In genomic region chr1:167554028-167554779, GRCh38 we compare ENCODE assay signal across 8 cellular contexts. TPM values are rescaled to one million over a fixed set of nuclear protein-coding genes. Genes with fewer than 3 reads are reported as not detected.
A peak's percentile ranks its signal among the peaks of the same experiment; 100 is the strongest.
DNase-seq lines count a peak whose midpoint lies in the region; ATAC-seq, FAIRE-seq and TF ChIP-seq lines count a peak whose summit lies in the region.

No MANE protein-coding gene starts in this region.

- BruUV-seq in PC-3 (replicated peaks; lab: Mats Ljungman, UMichigan) = no TSS peak

- H3K36me3 ChIP-seq in HEK293 (ENCODE audit: control insufficient read depth in 2 of 2, insufficient read depth in 1 of 2, low read length in 2 of 2) = no peaks in the 10 kb centered on the region
- H3K36me3 ChIP-seq in PC-3 (ENCODE audit: low read depth, low read length) = no peaks in the 10 kb centered on the region
- no peaks in the 10 kb centered on the region for H3K36me3 ChIP-seq in pancreas

- no peaks in the 10 kb centered on the region for H3K9me3 Mint-ChIP-seq in effector memory CD8-positive, alpha-beta T cell

- H3F3A ChIP-seq in PC-3 (ENCODE audit: low read length, unreplicated experiment) = no peaks in the 10 kb centered on the region

- peaks cover 18 to 28% of the 10 kb centered on the region in 2 donors for H3K4me1 Mint-ChIP-seq in effector memory CD8-positive, alpha-beta T cell (ENCODE audit: low read depth in 2 of 2)

- POLR2A ChIA-PET in HEK293 (lab: Yijun Ruan, JAX) (interaction anchor here (0.6 to 2.1 kb wide), 17 partner anchors 10 to 580 kb away, joined by 3 to 24 read pairs (median 3); partner anchors contain the start of genes MPZL1 and POU2F1), PC-3 (lab: Charles Lee; ENCODE audit: unreplicated experiment) (interaction anchor here (0.5 to 1.0 kb wide), 8 partner anchors 11 to 702 kb away, joined by 3 to 11 read pairs (median 6); partner anchors contain the start of gene POU2F1)

- H3K36me3 Mint-ChIP-seq in effector memory CD8-positive, alpha-beta T cell (ENCODE audit: insufficient read depth) = peaks cover 4% of the 10 kb centered on the region

- H3K4me3 ChIP-seq in HEK293 (ENCODE audit: low read depth, low read length) = peak overlapping the region; percentile 39
- H3K4me3 ChIP-seq in PC-3 (ENCODE audit: low read length) = peak overlapping the region; percentile 74
- H3K4me3 ChIP-seq in pancreas = peak overlapping the region; percentile 63 to 95 (median 76)

- H3K27ac ChIP-seq in HEK293 (ENCODE audit: extremely low read depth, low read depth, low read length) (no peak overlapping the region), PC-3 (ENCODE audit: low read length) (no peak overlapping the region), pancreas (peak overlapping the region in 3 of 4 donors; percentile 76 to 84 (median 79))

- 8 to 9% methylated on average over 15 of the region's 15 CpGs for WGBS in pancreas, 2 donors

- peak overlapping the region; percentile 97 for H2AFZ ChIP-seq in PC-3 (ENCODE audit: low read length)

- intact Hi-C loops in PC-3 (cut with micrococcal nuclease) (loop anchor here (5.0 kb wide), 1 partner anchor 152 kb away; no protein-coding TSS in a partner anchor), pancreas (cut with DNase I) (no loop called here)

- peak overlapping the region; percentile 85 to 86 for H3K4me3 Mint-ChIP-seq in effector memory CD8-positive, alpha-beta T cell

- peak overlapping the region; percentile 92 for H3K4me2 ChIP-seq in PC-3 (ENCODE audit: low read length)

- no peaks in the 10 kb centered on the region for H3K27me3 ChIP-seq in PC-3 (ENCODE audit: low read length)
- H3K27me3 ChIP-seq in pancreas = no peaks in the 10 kb centered on the region

- H3K9ac ChIP-seq in PC-3 (ENCODE audit: low read length) = no peak overlapping the region

- DNase-seq in PC-3 (no peak), pancreas (no peak), T-helper 9 cell (no peak), NCI-H526 treated with DMSO at 0.1 percent for 48 hours (lab: John Stamatoyannopoulos, UW) (no peak), A172 (ENCODE audit: low spot score) (no peak)
- DNase-seq in effector memory CD8-positive, alpha-beta T cell = no peak

- H3K79me2 ChIP-seq in PC-3 (ENCODE audit: low read length) = peaks cover 19% of the 10 kb centered on the region

- peak; percentile 30 for ATAC-seq in GM18511 (IDR thresholded peaks at IDR 0.05; ENCODE audit: unreplicated experiment)
- ATAC-seq in PC-3 = no peak
- ATAC-seq in effector memory CD8-positive, alpha-beta T cell (replicated peaks) = peak; percentile 9
- ATAC-seq in pancreas = no peak

- no peaks in the 10 kb centered on the region for H3K27me3 Mint-ChIP-seq in effector memory CD8-positive, alpha-beta T cell

- H3K4me1 ChIP-seq in HEK293 (ENCODE audit: control insufficient read depth, insufficient read depth, low read length) (no peaks in the 10 kb centered on the region), PC-3 (ENCODE audit: insufficient read depth, low read length) (peaks cover 14% of the 10 kb centered on the region; the same call in 1 of the 2 replicates), pancreas (peaks cover 4 to 15% (median 15%) of the 10 kb centered on the region in 3 donors)

- FAIRE-seq in pancreas (lab: Jason Lieb, UNC) = no peak

- no peak for TF ChIP-seq CTCF in HEK293 (tag by site-specific recombination; IDR thresholded peaks at IDR 0.05)
- no peak for TF ChIP-seq CTCF in PC-3 (conservative IDR thresholded peaks at IDR 0.05; ENCODE audit: low read depth, low read length)
- TF ChIP-seq CTCF in pancreas (IDR thresholded peaks at IDR 0.05) = no peak

- CTCF ChIA-PET in HEK293 (lab: Yijun Ruan, JAX) = interaction anchor here (0.6 to 4.9 kb wide), 12 partner anchors 10 to 644 kb away, joined by 3 to 39 read pairs (median 4); no protein-coding TSS in a partner anchor
- CTCF ChIA-PET in PC-3 (lab: Charles Lee) = interaction anchor here (0.7 to 0.9 kb wide), 4 partner anchors 153 to 334 kb away, joined by 3 to 16 read pairs (median 7); partner anchors contain the start of gene POU2F1

- H3K9me3 ChIP-seq in HEK293 (ENCODE audit: control insufficient read depth, insufficient read depth, low read depth, low read length) (no peaks in the 10 kb centered on the region), PC-3 (ENCODE audit: low read length) (no peaks in the 10 kb centered on the region), pancreas (no peaks in the 10 kb centered on the region)

- H3K27ac Mint-ChIP-seq in effector memory CD8-positive, alpha-beta T cell = peak overlapping the region in 1 of 2 donors; percentile 60

- H4K20me1 ChIP-seq in PC-3 (ENCODE audit: low read length) = no peaks in the 10 kb centered on the region

- H3K9me2 ChIP-seq in PC-3 (replicated peaks; ENCODE audit: low read length) = no peaks in the 10 kb centered on the region

TF ChIP-seq in HEK293, 187 proteins besides CTCF, POLR2A, EP300 and RAD21 (continues in another document):
- TF ChIP-seq EGR2 (tag by site-specific recombination; IDR thresholded peaks at IDR 0.05; ENCODE audit: low read depth) (peak; percentile 10; the same call in 1 of the 2 replicates), ZNF335 (tag by site-specific recombination; conservative IDR thresholded peaks at IDR 0.05) (peak; percentile 70), ZNF341 (tag by site-specific recombination; IDR thresholded peaks at IDR 0.05; ENCODE audit: low read depth) (0 out of 2 replicates have a peak, but pooled peaks have one; percentile 41), ZBTB20 (tag by site-specific recombination; IDR thresholded peaks at IDR 0.05) (peak; percentile 81), SP7 (tag by site-specific recombination; IDR thresholded peaks at IDR 0.05) (0 out of 2 replicates have a peak, but pooled peaks have one; percentile 19), ZBTB17 (tag by site-specific recombination; IDR thresholded peaks at IDR 0.05) (peak; percentile 78), ZNF366 (tag by site-specific recombination; conservative IDR thresholded peaks at IDR 0.05) (peak; percentile 65), ZBTB8A (tag by site-specific recombination; IDR thresholded peaks at IDR 0.05) (peak; percentile 10; the same call in 1 of the 2 replicates), ZNF398 (tag by site-specific recombination; IDR thresholded peaks at IDR 0.05) (peak; percentile 49; the same call in 1 of the 2 replicates), ZNF777 (tag by site-specific recombination; IDR thresholded peaks at IDR 0.05; ENCODE audit: borderline replicate concordance) (0 out of 2 replicates have a peak, but pooled peaks have one; percentile 37), ZNF76 (tag by site-specific recombination; IDR thresholded peaks at IDR 0.05; ENCODE audit: borderline replicate concordance, low read depth) (no peak), ZNF239 (tag by site-specific recombination; IDR thresholded peaks at IDR 0.05) (no peak), ZNF501 (tag by site-specific recombination; IDR thresholded peaks at IDR 0.05) (0 out of 2 replicates have a peak, but pooled peaks have one; percentile 63), ZNF510 (tag by site-specific recombination; IDR thresholded peaks at IDR 0.05; ENCODE audit: insufficient replicate concordance) (no peak), ZNF394 (tag by site-specific recombination; IDR thresholded peaks at IDR 0.05; ENCODE audit: borderline replicate concordance) (peak; percentile 48; the same call in 1 of the 2 replicates)
- TF ChIP-seq, protein P1, sequence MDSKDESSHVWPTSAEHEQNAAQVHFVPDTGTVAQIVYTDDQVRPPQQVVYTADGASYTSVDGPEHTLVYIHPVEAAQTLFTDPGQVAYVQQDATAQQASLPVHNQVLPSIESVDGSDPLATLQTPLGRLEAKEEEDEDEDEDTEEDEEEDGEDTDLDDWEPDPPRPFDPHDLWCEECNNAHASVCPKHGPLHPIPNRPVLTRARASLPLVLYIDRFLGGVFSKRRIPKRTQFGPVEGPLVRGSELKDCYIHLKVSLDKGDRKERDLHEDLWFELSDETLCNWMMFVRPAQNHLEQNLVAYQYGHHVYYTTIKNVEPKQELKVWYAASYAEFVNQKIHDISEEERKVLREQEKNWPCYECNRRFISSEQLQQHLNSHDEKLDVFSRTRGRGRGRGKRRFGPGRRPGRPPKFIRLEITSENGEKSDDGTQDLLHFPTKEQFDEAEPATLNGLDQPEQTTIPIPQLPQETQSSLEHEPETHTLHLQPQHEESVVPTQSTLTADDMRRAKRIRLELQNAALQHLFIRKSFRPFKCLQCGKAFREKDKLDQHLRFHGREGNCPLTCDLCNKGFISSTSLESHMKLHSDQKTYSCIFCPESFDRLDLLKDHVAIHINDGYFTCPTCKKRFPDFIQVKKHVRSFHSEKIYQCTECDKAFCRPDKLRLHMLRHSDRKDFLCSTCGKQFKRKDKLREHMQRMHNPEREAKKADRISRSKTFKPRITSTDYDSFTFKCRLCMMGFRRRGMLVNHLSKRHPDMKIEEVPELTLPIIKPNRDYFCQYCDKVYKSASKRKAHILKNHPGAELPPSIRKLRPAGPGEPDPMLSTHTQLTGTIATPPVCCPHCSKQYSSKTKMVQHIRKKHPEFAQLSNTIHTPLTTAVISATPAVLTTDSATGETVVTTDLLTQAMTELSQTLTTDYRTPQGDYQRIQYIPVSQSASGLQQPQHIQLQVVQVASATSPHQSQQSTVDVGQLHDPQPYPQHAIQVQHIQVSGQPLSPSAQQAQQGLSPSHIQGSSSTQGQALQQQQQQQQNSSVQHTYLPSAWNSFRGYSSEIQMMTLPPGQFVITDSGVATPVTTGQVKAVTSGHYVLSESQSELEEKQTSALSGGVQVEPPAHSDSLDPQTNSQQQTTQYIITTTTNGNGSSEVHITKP (tag by site-specific recombination; IDR thresholded peaks at IDR 0.05) = 0 out of 2 replicates have a peak, but pooled peaks have one; percentile 52

RNA-seq across cellular contexts. Expression of gene CREG1, which starts 0.6 kb away (rescaled TPM):
- total RNA-seq in PC-3 (2014; rRNA removed) = 55.7 and 63.9 TPM in 2 replicates
- 10 to 100 TPM; 35.0 to 48.1 (median 44.2) TPM for total RNA-seq in pancreas
- polyA plus RNA-seq in pancreas = 10 to 100 TPM; 21.4 to 39.7 TPM
- 90.0 and 93.8 TPM in 2 replicates for total RNA-seq in A172 (2014; rRNA removed; shearing (Covaris generic))

RNA-seq across cellular contexts. Expression of gene CD247, which starts 35.9 kb away (rescaled TPM):
- total RNA-seq in PC-3 (2014; rRNA removed) (0.17 TPM in 1 of 2 replicates, not detected in the other), pancreas (under 1 TPM in 5 of 6 donors, not detected in 1; 0.14 to 0.95 (median 0.78) TPM)
- under 1 TPM; 0.34 to 0.56 TPM for polyA plus RNA-seq in pancreas
- 0.26 TPM in 1 of 2 replicates, not detected in the other for total RNA-seq in A172 (2014; rRNA removed; shearing (Covaris generic))

Comparison
In these comparisons a context has a peak if more than half of its experiments do, and no peak if none do; other contexts are left out.
1. ATAC-seq: peak in GM18511 (single experiment) and effector memory CD8-positive, alpha-beta T cell (single experiment); none in PC-3 (single experiment) and pancreas (0 of 4).
2. H3K27ac ChIP-seq: peak in pancreas (3 of 4); none in HEK293 (single experiment) and PC-3 (single experiment).
3. Peak in every context shown above with its lines, with median percentiles within 50 percentile points of each other: H3K4me3 ChIP-seq.